Comparison of ENCODE assay signal across 13 cellular contexts in genomic region chr19:6020166-6020967, GRCh38. TPM values are rescaled to one million over a fixed set of nuclear protein-coding genes. Genes with fewer than 3 reads are reported as not detected.
DNase-seq lines count a peak whose midpoint lies in the region; ATAC-seq and TF ChIP-seq lines count a peak whose summit lies in the region.
"Had no signal": no experiment of that assay in that cellular context is flagged by ENCODE, and none has a peak within 500 bp of the region (broad histone marks: within the 10 kb centered on the region; RNA-seq: fewer than 3 reads in every experiment).

No MANE protein-coding gene starts in this region.

- H3K27ac ChIP-seq in prostate gland: peak overlapping the region; percentile 84 to 90
- no peak overlapping the region for H3K27ac ChIP-seq in gastrocnemius medialis
- H3K27ac ChIP-seq: neural progenitor cell had no signal

- H3K9me3 ChIP-seq in prostate gland (no peaks in the 10 kb centered on the region), gastrocnemius medialis (no peaks in the 10 kb centered on the region)

- H3K4me1 ChIP-seq in prostate gland (replicated peaks) (peaks cover 17% of the 10 kb centered on the region), gastrocnemius medialis (no peaks in the 10 kb centered on the region)
- H3K4me1 ChIP-seq: neural progenitor cell had no signal

- H3K36me3 Mint-ChIP-seq in T-cell: no peaks in the 10 kb centered on the region
- H3K36me3 Mint-ChIP-seq: immature natural killer cell had no signal

- H3K27me3 ChIP-seq in prostate gland (replicated peaks; ENCODE audit: insufficient read depth) (no peaks in the 10 kb centered on the region), gastrocnemius medialis (no peaks in the 10 kb centered on the region)

- peaks cover 0 to 8% of the 10 kb centered on the region in 2 donors for H3K27me3 Mint-ChIP-seq in T-cell

- ATAC-seq in T-cell (replicated peaks in 1 of 4) (peak in 3 of 4 experiments; percentile 38 to 72 (median 42)), GM21390 (IDR thresholded peaks at IDR 0.05; ENCODE audit: unreplicated experiment) (no peak), gastrocnemius medialis (no peak)
- ATAC-seq: activated CD8-positive, alpha-beta T cell treated with anti-CD3 and anti-CD28 coated beads, Interleukin-2, amount 10 ng/mL, durations not matched to agents 7 days and 5 days; T-helper 17 cell had no signal

- H3K27ac Mint-ChIP-seq in T-cell: no peak overlapping the region
- H3K27ac Mint-ChIP-seq: activated CD8-positive, alpha-beta T cell treated with anti-CD3 and anti-CD28 coated beads, Interleukin-2, amount 10 ng/mL, durations not matched to agents 7 days and 5 days; dendritic cell treated with granulocyte-macrophage colony-stimulating factor and Interleukin-4, amounts not matched to agents 40 ng/mL and 50 ng/mL, for 4 days had no signal

- TF ChIP-seq POLR2A in prostate gland (IDR thresholded peaks at IDR 0.05) (no peak), gastrocnemius medialis (IDR thresholded peaks at IDR 0.05) (no peak)

- TF ChIP-seq CTCF in prostate gland (IDR thresholded peaks at IDR 0.05) (no peak), gastrocnemius medialis (IDR thresholded peaks at IDR 0.05 in 4 of 5, conservative IDR thresholded peaks at IDR 0.05 in 1 of 5) (no peak)

- H3K4me3 Mint-ChIP-seq in T-cell: no peak overlapping the region
- H3K4me3 Mint-ChIP-seq: activated CD8-positive, alpha-beta T cell treated with anti-CD3 and anti-CD28 coated beads, Interleukin-2, amount 10 ng/mL, durations not matched to agents 7 days and 5 days; dendritic cell treated with granulocyte-macrophage colony-stimulating factor and Interleukin-4, amounts not matched to agents 40 ng/mL and 50 ng/mL, for 4 days; immature natural killer cell; neural progenitor cell; T-helper 17 cell had no signal

- in situ Hi-C loops in KBM-7 (cut with MboI; ENCODE audit: low pct_unique_long_range_greater_than_20kb, low sequenced_read_pairs) (no loop called here), gastrocnemius medialis (cut with MboI; ENCODE audit: low sequenced_read_pairs in 4 of 4) (loop anchor here in 1 of 4 donors (5.0 kb wide), 1 partner anchor 33 kb away; no protein-coding TSS in a partner anchor)

- intact Hi-C loops in prostate gland (cut with DNase I) (no loop called here), gastrocnemius medialis (cut with DNase I; ENCODE audit: low total_unique reads) (loop anchor here (1.0 kb wide), 1 partner anchor 52 kb away; no protein-coding TSS in a partner anchor)

- peak overlapping the region; percentile 8 to 24 for H3K4me3 ChIP-seq in prostate gland
- H3K4me3 ChIP-seq in gastrocnemius medialis: no peak overlapping the region
- H3K4me3 ChIP-seq: neural progenitor cell had no signal

- DNase-seq in KBM-7: peak; percentile 47
- peak; percentile 87 for DNase-seq in NCI-H2196 (lab: John Stamatoyannopoulos, UW; ENCODE audit: unreplicated experiment)
- DNase-seq in T-cell: peak in 1 of 34 experiments; percentile 9
- peak; percentile 69 for DNase-seq in prostate gland (ENCODE audit: low spot score)
- no peak for DNase-seq in gastrocnemius medialis
- DNase-seq in stimulated activated naive CD4-positive, alpha-beta T cell treated with Interleukin-2 at 50 U/mL for 16 hours (lab: John Stamatoyannopoulos, UW): no peak
- DNase-seq: activated CD8-positive, alpha-beta T cell treated with anti-CD3 and anti-CD28 coated beads, Interleukin-2, amount 10 ng/mL, durations not matched to agents 7 days and 5 days; immature natural killer cell; NCI-H524 treated with DMSO at 0.1 percent for 48 hours; T-helper 17 cell had no signal

- POLR2A ChIA-PET in T-cell (lab: Charles Lee): no interaction called here

- H3K9me3 Mint-ChIP-seq in T-cell: no peaks in the 10 kb centered on the region
- H3K9me3 Mint-ChIP-seq: dendritic cell treated with granulocyte-macrophage colony-stimulating factor and Interleukin-4, amounts not matched to agents 40 ng/mL and 50 ng/mL, for 4 days; immature natural killer cell; neural progenitor cell had no signal

- peaks cover 4 to 18% (median 4%) of the 10 kb centered on the region in 3 donors for H3K4me1 Mint-ChIP-seq in T-cell
- H3K4me1 Mint-ChIP-seq: immature natural killer cell had no signal

- H3K36me3 ChIP-seq in prostate gland: no peaks in the 10 kb centered on the region
- H3K36me3 ChIP-seq in gastrocnemius medialis: no peaks in the 10 kb centered on the region
- H3K36me3 ChIP-seq: neural progenitor cell had no signal

- CTCF ChIA-PET in T-cell (lab: Charles Lee): interaction anchor here in 1 of 2 donors (1.4 to 2.5 kb wide), 2 partner anchors 33 to 216 kb away, joined by 4 to 16 read pairs; no protein-coding TSS in a partner anchor

- WGBS in prostate gland: 39% methylated on average over 23 of the region's 23 CpGs

RNA-seq across cellular contexts. Expression of gene RANBP3, which starts 42.4 kb away (rescaled TPM):
- total RNA-seq in T-cell (100 to 1,000 TPM in 2 of 5 donors, 10 to 100 TPM in 3; 90.2 to 101 (median 98.3) TPM), prostate gland (100 to 1,000 TPM in 1 of 2 donors, 10 to 100 TPM in 1; 84.6 to 120 TPM), gastrocnemius medialis (10 to 100 TPM; 37.4 to 74.3 (median 61.3) TPM)

Comparison
In these comparisons a context has a peak if more than half of its experiments do, and no peak if none do; other contexts are left out.
1. DNase-seq: peak in KBM-7 (single experiment), NCI-H2196 (single experiment) and prostate gland (single experiment); none in gastrocnemius medialis (0 of 2) and stimulated activated naive CD4-positive, alpha-beta T cell treated with Interleukin-2 at 50 U/mL for 16 hours (single experiment).
2. ATAC-seq: peak in T-cell (3 of 4); none in GM21390 (single experiment) and gastrocnemius medialis (0 of 2).
3. H3K27ac ChIP-seq: peak in prostate gland (2 of 2); none in gastrocnemius medialis (0 of 4).
4. H3K4me3 ChIP-seq: peak in prostate gland (2 of 2); none in gastrocnemius medialis (0 of 4).